In genomic region chr14:103372552-103373304, GRCh38 we compare ENCODE assay signal across 10 cellular contexts. TPM values are rescaled to one million over a fixed set of nuclear protein-coding genes. Genes with fewer than 3 reads are reported as not detected.
A peak's percentile ranks its signal among the peaks of the same experiment; 100 is the strongest.
DNase-seq lines count a peak whose midpoint lies in the region; ATAC-seq lines count a peak whose summit lies in the region.
"Had no signal": no experiment of that assay in that cellular context is flagged by ENCODE, and none has a peak within 500 bp of the region (broad histone marks: within the 10 kb centered on the region; RNA-seq: fewer than 3 reads in every experiment).

No MANE protein-coding gene starts in this region.

- no peak overlapping the region for H4K12ac ChIP-seq in trophoblast cell (ENCODE audit: low read depth, low read length)

- no peak overlapping the region for H2AFZ ChIP-seq in trophoblast cell (ENCODE audit: insufficient read depth, low read length, poor library complexity)

- no peak overlapping the region for H2BK12ac ChIP-seq in trophoblast cell (ENCODE audit: low read length)

- no peak overlapping the region for H3K23ac ChIP-seq in trophoblast cell (ENCODE audit: low read length)

- no CpG with 5 or more reads among the region's 11 CpGs for WGBS in trophoblast cell (ENCODE audit: extremely low coverage, insufficient coverage, insufficient read length)

- H3K14ac ChIP-seq in trophoblast cell (ENCODE audit: low read length) = no peak overlapping the region

- H3K9ac ChIP-seq in trophoblast cell (ENCODE audit: low read length) = no peak overlapping the region

- no peak overlapping the region for H3K27ac ChIP-seq in trophoblast cell (ENCODE audit: low read depth, low read length)

- no peaks in the 10 kb centered on the region for H3K79me2 ChIP-seq in trophoblast cell (ENCODE audit: control insufficient read depth, insufficient read depth, low read length, poor library complexity)

- H3K4ac ChIP-seq in trophoblast cell (ENCODE audit: low read depth, low read length) = no peak overlapping the region

- ATAC-seq in GM18861 (IDR thresholded peaks at IDR 0.05; ENCODE audit: unreplicated experiment) (no peak), GM21723 (IDR thresholded peaks at IDR 0.05; ENCODE audit: unreplicated experiment) (no peak)

- no peak overlapping the region for H3K4me3 ChIP-seq in trophoblast cell (ENCODE audit: low read depth, low read length)

- H2BK5ac ChIP-seq in trophoblast cell (ENCODE audit: low read depth, low read length, poor library complexity) = no peak overlapping the region

- no peak overlapping the region for H3K4me2 ChIP-seq in trophoblast cell (ENCODE audit: low read length)

- H4K8ac ChIP-seq in trophoblast cell (ENCODE audit: low read depth, low read length) = no peak overlapping the region

- no peak overlapping the region for H2BK120ac ChIP-seq in trophoblast cell (ENCODE audit: insufficient read depth, low read length, poor library complexity)

- peaks cover 0 to 3% of the 10 kb centered on the region in 2 experiments for H3K4me1 ChIP-seq in trophoblast cell (ENCODE audit: control insufficient read depth in 1 of 2, insufficient read depth in 2 of 2, low read length in 2 of 2)

- H4K91ac ChIP-seq in trophoblast cell (ENCODE audit: low read depth, low read length) = no peak overlapping the region

- no peaks in the 10 kb centered on the region for H3K27me3 ChIP-seq in trophoblast cell (ENCODE audit: insufficient read depth, low read length)

- no peaks in the 10 kb centered on the region for H3K36me3 ChIP-seq in trophoblast cell (ENCODE audit: control insufficient read depth in 1 of 2, insufficient read depth in 2 of 2, low read length in 2 of 2)

- DNase-seq in NK-92 treated with Interleukin-12 subunit alpha and Interleukin-12 subunit beta, amount 100 ng/mL, for 24 hours (lab: John Stamatoyannopoulos, UW) = peak; percentile 56
- DNase-seq in NK-92 (lab: John Stamatoyannopoulos, UW; ENCODE audit: unreplicated experiment) (no peak), M059J (ENCODE audit: low read depth) (peak; percentile 89), dermis blood vessel endothelial cell (peak; percentile 92), trophoblast cell (peak; percentile 26 to 31), pons (ENCODE audit: low spot score) (no peak)
- DNase-seq: activated T-cell treated with anti-CD3 and anti-CD28 coated beads, Interleukin-2, amount 50 U/mL, for 4 hours; NCI-H1694 had no signal

- H3K9me3 ChIP-seq in trophoblast cell (ENCODE audit: insufficient read depth, low read depth, low read length) = no peaks in the 10 kb centered on the region

- no peak overlapping the region for H3K18ac ChIP-seq in trophoblast cell (ENCODE audit: low read length)

- no peaks in the 10 kb centered on the region for H3K79me1 ChIP-seq in trophoblast cell (ENCODE audit: low read length)

- H2AK5ac ChIP-seq in trophoblast cell (ENCODE audit: low read length) = no peak overlapping the region

RNA-seq across cellular contexts. Expression of gene MARK3, which starts 12.5 kb away (rescaled TPM):
- 27.2 and 40.0 TPM in 2 replicates for total RNA-seq in M059J (2014; rRNA removed; shearing (Covaris generic))
- 65.2 and 74.9 TPM in 2 replicates for total RNA-seq in dermis blood vessel endothelial cell
- 58.6 and 59.7 TPM in 2 replicates for polyA plus RNA-seq in trophoblast cell (2013)

RNA-seq across cellular contexts. Expression of gene EIF5, which starts 38.7 kb away (rescaled TPM):
- total RNA-seq in M059J (2014; rRNA removed; shearing (Covaris generic)) = 98.4 and 136 TPM in 2 replicates
- 115 and 226 TPM in 2 replicates for total RNA-seq in dermis blood vessel endothelial cell
- polyA plus RNA-seq in trophoblast cell (2013) = 350 and 375 TPM in 2 replicates

Comparison
In these comparisons a context has a peak if more than half of its experiments do, and no peak if none do; other contexts are left out.
1. DNase-seq: peak in NK-92 treated with Interleukin-12 subunit alpha and Interleukin-12 subunit beta, amount 100 ng/mL, for 24 hours (single experiment), M059J (single experiment), dermis blood vessel endothelial cell (single experiment) and trophoblast cell (2 of 2); none in NK-92 (single experiment) and pons (single experiment).